ENCODE assay signal across 30 cellular contexts in genomic region chr17:74951680-74952421, GRCh38. TPM values are rescaled to one million over a fixed set of nuclear protein-coding genes. Genes with fewer than 3 reads are reported as not detected.
"Had no signal": no experiment of that assay in that cellular context is flagged by ENCODE, and none has a peak within 500 bp of the region (broad histone marks: within the 10 kb centered on the region; RNA-seq: fewer than 3 reads in every experiment).

No MANE protein-coding gene starts in this region.

- H3K4me3 Mint-ChIP-seq: dendritic cell treated with granulocyte-macrophage colony-stimulating factor and Interleukin-4, amounts not matched to agents 40 ng/mL and 50 ng/mL, for 4 days; effector memory CD8-positive, alpha-beta T cell; naive B cell; nephron; stimulated activated memory B cell treated with anti-CD40 and anti-IgM and Interleukin-4, amounts not matched to agents 10 μg/mL and 1 μg/mL and 100 μg/mL, for 72 hours; stimulated activated naive CD8-positive, alpha-beta T cell treated with anti-CD3 and anti-CD28 coated beads, Interleukin-15, amount 100 ng/mL, for 72 hours had no signal

- H3K4me1 ChIP-seq: gastroesophageal sphincter, parathyroid adenoma, psoas muscle, spleen, testis, tibial nerve, upper lobe of right lung had no signal

- H3K9ac ChIP-seq: parathyroid adenoma had no signal

- H3K27ac Mint-ChIP-seq: dendritic cell treated with granulocyte-macrophage colony-stimulating factor and Interleukin-4, amounts not matched to agents 40 ng/mL and 50 ng/mL, for 4 days; naive B cell; nephron; stimulated activated memory B cell treated with anti-CD40 and anti-IgM and Interleukin-4, amounts not matched to agents 10 μg/mL and 1 μg/mL and 100 μg/mL, for 72 hours; stimulated activated naive CD8-positive, alpha-beta T cell treated with anti-CD3 and anti-CD28 coated beads, Interleukin-15, amount 100 ng/mL, for 72 hours had no signal

- H3K27me3 Mint-ChIP-seq: stimulated activated naive CD8-positive, alpha-beta T cell treated with anti-CD3 and anti-CD28 coated beads, Interleukin-15, amount 100 ng/mL, for 72 hours had no signal

- H3K9me3 ChIP-seq: esophagus squamous epithelium, gastroesophageal sphincter, psoas muscle, testis, tibial nerve, upper lobe of right lung had no signal

- H3K36me3 ChIP-seq: tibial nerve had no signal

- H3K4me1 Mint-ChIP-seq: naive B cell; nephron; stimulated activated memory B cell treated with anti-CD40 and anti-IgM and Interleukin-4, amounts not matched to agents 10 μg/mL and 1 μg/mL and 100 μg/mL, for 72 hours; stimulated activated naive CD8-positive, alpha-beta T cell treated with anti-CD3 and anti-CD28 coated beads, Interleukin-15, amount 100 ng/mL, for 72 hours had no signal

- FAIRE-seq: islet of Langerhans had no signal

- H3K36me3 Mint-ChIP-seq: naive B cell; stimulated activated memory B cell treated with anti-CD40 and anti-IgM and Interleukin-4, amounts not matched to agents 10 μg/mL and 1 μg/mL and 100 μg/mL, for 72 hours had no signal

- H3K27ac ChIP-seq: gastroesophageal sphincter, parathyroid adenoma, psoas muscle, spleen, testis, tibial nerve, upper lobe of right lung had no signal

- H3K9me3 Mint-ChIP-seq: effector memory CD8-positive, alpha-beta T cell; naive B cell; nephron; stimulated activated memory B cell treated with anti-CD40 and anti-IgM and Interleukin-4, amounts not matched to agents 10 μg/mL and 1 μg/mL and 100 μg/mL, for 72 hours; stimulated activated naive CD8-positive, alpha-beta T cell treated with anti-CD3 and anti-CD28 coated beads, Interleukin-15, amount 100 ng/mL, for 72 hours had no signal

- H3K4me3 ChIP-seq: esophagus squamous epithelium, gastroesophageal sphincter, psoas muscle, spleen, testis, tibial nerve, upper lobe of right lung had no signal

- H2AFZ ChIP-seq: parathyroid adenoma had no signal

- H3K27me3 ChIP-seq: testis, upper lobe of right lung had no signal

- ATAC-seq: effector memory CD8-positive, alpha-beta T cell; gastroesophageal sphincter; psoas muscle; sciatic nerve; stimulated activated memory B cell treated with anti-CD40 and anti-IgM and Interleukin-4, amounts not matched to agents 10 μg/mL and 1 μg/mL and 100 μg/mL, for 72 hours; stimulated activated naive CD8-positive, alpha-beta T cell treated with anti-CD3 and anti-CD28 coated beads, Interleukin-15, amount 100 ng/mL, for 72 hours; upper lobe of right lung had no signal

- H3K79me2 ChIP-seq: parathyroid adenoma had no signal

- DNase-seq: effector memory CD8-positive, alpha-beta T cell; esophagus squamous epithelium; foreskin fibroblast; glutamatergic neuron; kidney glomerular epithelial cell; mesendoderm; naive B cell; psoas muscle; retina; spleen; stimulated activated CD4-positive, alpha-beta T cell treated with anti-CD3 and anti-CD28 coated beads, Interleukin-15, amount 100 ng/mL, for 24 hours; stimulated activated CD4-positive, alpha-beta T cell treated with anti-CD3 and anti-CD28 coated beads, Interleukin-1b, Interleukin-23, amount 100 ng/mL, for 48 hours; stimulated activated CD4-positive, alpha-beta T cell treated with anti-CD3 and anti-CD28 coated beads, Interleukin-4, amount 100 ng/mL, for 24 hours; stimulated activated naive CD8-positive, alpha-beta T cell treated with anti-CD3 and anti-CD28 coated beads, Interleukin-15, amount 100 ng/mL, for 72 hours; testis; upper lobe of right lung had no signal

RNA-seq across cellular contexts. Expression of gene OTOP3, which starts 16.2 kb away (rescaled TPM):
- total RNA-seq: epithelial cell of proximal tubule, liver, lung microvascular endothelial cell, omental fat pad, psoas muscle, sciatic nerve, skeletal muscle tissue, spleen, subcutaneous adipose tissue, tibial nerve, upper lobe of right lung had no signal
- polyA plus RNA-seq: liver, spleen had no signal

RNA-seq across cellular contexts. Expression of gene OTOP2, which starts 27.8 kb away (rescaled TPM):
- total RNA-seq: epithelial cell of proximal tubule, gastroesophageal sphincter, liver, lung microvascular endothelial cell, omental fat pad, psoas muscle, sciatic nerve, skeletal muscle tissue, spleen, tibial nerve, upper lobe of right lung had no signal
- polyA plus RNA-seq: liver, psoas muscle, spleen had no signal

RNA-seq across cellular contexts. Expression of gene USH1G, which starts 28.8 kb away (rescaled TPM):
- total RNA-seq: epithelial cell of proximal tubule, gastroesophageal sphincter, lung microvascular endothelial cell, omental fat pad, psoas muscle, sciatic nerve, spleen, subcutaneous adipose tissue, upper lobe of right lung had no signal
- polyA plus RNA-seq: liver, psoas muscle, spleen had no signal
